ENCODE assay signal across 13 cellular contexts in genomic region chr1:205616563-205617293, GRCh38. TPM values are rescaled to one million over a fixed set of nuclear protein-coding genes. Genes with fewer than 3 reads are reported as not detected.
A peak's percentile ranks its signal among the peaks of the same experiment; 100 is the strongest.
DNase-seq lines count a peak whose midpoint lies in the region; ATAC-seq and TF ChIP-seq lines count a peak whose summit lies in the region.
"Had no signal": no experiment of that assay in that cellular context is flagged by ENCODE, and none has a peak within 500 bp of the region (broad histone marks: within the 10 kb centered on the region; RNA-seq: fewer than 3 reads in every experiment).

No MANE protein-coding gene starts in this region.

- peaks cover 0 to 75% (median 24%) of the 10 kb centered on the region in 4 donors for H3K36me3 ChIP-seq in transverse colon

- peak overlapping the region; percentile 62 for H3K27ac Mint-ChIP-seq in activated naive CD4-positive, alpha-beta T cell treated with anti-CD3 and anti-CD28 coated beads, Interleukin-2, amount 50 U/mL, for 24 hours
- H3K27ac Mint-ChIP-seq in activated naive CD8-positive, alpha-beta T cell, result peak overlapping the region; percentile 72

- DNase-seq in activated naive CD4-positive, alpha-beta T cell (lab: John Stamatoyannopoulos, UW), result no peak
- DNase-seq in transverse colon (peak; percentile 17), NCI-H128 (lab: John Stamatoyannopoulos, UW; ENCODE audit: unreplicated experiment) (no peak), GM19238 (ENCODE audit: insufficient read length, low spot score) (no peak), T-helper 1 cell (no peak)
- DNase-seq: heart left ventricle, left ventricle myocardium superior, NCI-H510A, RPMI8226 had no signal

- H3K36me3 Mint-ChIP-seq in activated naive CD4-positive, alpha-beta T cell treated with anti-CD3 and anti-CD28 coated beads, Interleukin-2, amount 50 U/mL, for 24 hours, result peaks cover 16% of the 10 kb centered on the region
- H3K36me3 Mint-ChIP-seq in activated naive CD8-positive, alpha-beta T cell, result peaks cover 14% of the 10 kb centered on the region

- H3K4me3 ChIP-seq in transverse colon, result no peak overlapping the region
- H3K4me3 ChIP-seq: cardiac muscle cell, heart left ventricle had no signal

- peaks cover 55% of the 10 kb centered on the region for H3K4me1 Mint-ChIP-seq in activated naive CD4-positive, alpha-beta T cell treated with anti-CD3 and anti-CD28 coated beads, Interleukin-2, amount 50 U/mL, for 24 hours
- H3K4me1 Mint-ChIP-seq in activated naive CD8-positive, alpha-beta T cell (ENCODE audit: low read depth), result peaks cover 43% of the 10 kb centered on the region

- peaks cover 0 to 9% (median 3%) of the 10 kb centered on the region in 4 donors for H3K4me1 ChIP-seq in transverse colon

- in situ Hi-C loops in transverse colon (cut with MboI; ENCODE audit: low pct_ligation_motif_present in 1 of 4, low pct_unique_long_range_greater_than_20kb in 1 of 4, low sequenced_read_pairs in 3 of 4), result no loop called here

- H3K4me3 Mint-ChIP-seq in activated naive CD4-positive, alpha-beta T cell treated with anti-CD3 and anti-CD28 coated beads, Interleukin-2, amount 50 U/mL, for 24 hours, result no peak overlapping the region
- H3K4me3 Mint-ChIP-seq in activated naive CD8-positive, alpha-beta T cell, result no peak overlapping the region

- TF ChIP-seq CTCF in transverse colon (IDR thresholded peaks at IDR 0.05), result no peak

- no peaks in the 10 kb centered on the region for H3K9me3 Mint-ChIP-seq in activated naive CD4-positive, alpha-beta T cell treated with anti-CD3 and anti-CD28 coated beads, Interleukin-2, amount 50 U/mL, for 24 hours
- no peaks in the 10 kb centered on the region for H3K9me3 Mint-ChIP-seq in activated naive CD8-positive, alpha-beta T cell (ENCODE audit: low read depth)

- no peaks in the 10 kb centered on the region for H3K9me3 ChIP-seq in transverse colon
- H3K9me3 ChIP-seq: heart left ventricle had no signal

- 44 to 61% methylated on average over 1 of the region's 1 CpG for WGBS in transverse colon (ENCODE audit: low coverage in 1 of 2), 2 donors

- ATAC-seq in HG02610 (IDR thresholded peaks at IDR 0.05; ENCODE audit: unreplicated experiment), result peak; percentile 93
- ATAC-seq: heart left ventricle, left ventricle myocardium superior had no signal

- H3K27me3 ChIP-seq in transverse colon, result no peaks in the 10 kb centered on the region
- H3K27me3 ChIP-seq: cardiac muscle cell, heart left ventricle had no signal

- H3K27me3 Mint-ChIP-seq in activated naive CD4-positive, alpha-beta T cell treated with anti-CD3 and anti-CD28 coated beads, Interleukin-2, amount 50 U/mL, for 24 hours, result no peaks in the 10 kb centered on the region
- H3K27me3 Mint-ChIP-seq in activated naive CD8-positive, alpha-beta T cell, result no peaks in the 10 kb centered on the region

- intact Hi-C loops in transverse colon (cut with DNase I; ENCODE audit: low total_unique reads), result no loop called here

- TF ChIP-seq EP300 in transverse colon (IDR thresholded peaks at IDR 0.05; ENCODE audit: low read depth), result no peak

- peak overlapping the region in 2 of 4 donors; percentile 10 to 39 for H3K27ac ChIP-seq in transverse colon
- H3K27ac ChIP-seq: cardiac muscle cell, heart left ventricle had no signal

- no peak for TF ChIP-seq POLR2A in transverse colon (IDR thresholded peaks at IDR 0.05)

RNA-seq across cellular contexts. Expression of gene ELK4, which starts 15.1 kb away (rescaled TPM):
- total RNA-seq in transverse colon, result 10 to 100 TPM; 16.0 to 24.1 (median 19.7) TPM
